Comparison of ENCODE assay signal across 8 cellular contexts in genomic region chr22:23858484-23858815, GRCh38. TPM values are rescaled to one million over a fixed set of nuclear protein-coding genes. Genes with fewer than 3 reads are reported as not detected.
DNase-seq lines count a peak whose midpoint lies in the region; ATAC-seq, FAIRE-seq and TF ChIP-seq lines count a peak whose summit lies in the region.

No MANE protein-coding gene starts in this region.

- H3K9me3 Mint-ChIP-seq in CD8-positive, alpha-beta memory T cell: no peaks in the 10 kb centered on the region

- no peaks in the 10 kb centered on the region for H3K27me3 ChIP-seq in CD8-positive, alpha-beta memory T cell (ENCODE audit: insufficient read depth, low read length, poor library complexity, severe bottlenecking)
- no peaks in the 10 kb centered on the region for H3K27me3 ChIP-seq in Peyer's patch
- no peaks in the 10 kb centered on the region for H3K27me3 ChIP-seq in esophagus muscularis mucosa
- H3K27me3 ChIP-seq in parathyroid adenoma (ENCODE audit: control insufficient read depth, insufficient read depth, low read length): no peaks in the 10 kb centered on the region

- peak overlapping the region; percentile 98 for H2AFZ ChIP-seq in parathyroid adenoma

- ATAC-seq in HG03342 (IDR thresholded peaks at IDR 0.05; ENCODE audit: unreplicated experiment): no peak
- ATAC-seq in GM21390 (IDR thresholded peaks at IDR 0.05; ENCODE audit: unreplicated experiment): no peak

- no peak for FAIRE-seq in GM19239 (lab: Jason Lieb, UNC)

- peaks cover 4 to 8% (median 7%) of the 10 kb centered on the region in 3 donors for H3K36me3 Mint-ChIP-seq in CD8-positive, alpha-beta memory T cell

- H3K4me1 Mint-ChIP-seq in CD8-positive, alpha-beta memory T cell: peaks cover 14 to 24% (median 21%) of the 10 kb centered on the region in 3 donors

- peaks cover 17% of the 10 kb centered on the region for H3K4me1 ChIP-seq in CD8-positive, alpha-beta memory T cell (ENCODE audit: insufficient read depth, low read length)
- H3K4me1 ChIP-seq in Peyer's patch (peaks cover 0 to 8% (median 2%) of the 10 kb centered on the region in 4 donors), esophagus muscularis mucosa (peaks cover 8 to 31% (median 24%) of the 10 kb centered on the region in 4 donors), parathyroid adenoma (no peaks in the 10 kb centered on the region)

- intact Hi-C loops in esophagus muscularis mucosa (cut with DNase I): no loop called here

- H3K36me3 ChIP-seq in CD8-positive, alpha-beta memory T cell (ENCODE audit: insufficient read depth, low read length): no peaks in the 10 kb centered on the region
- no peaks in the 10 kb centered on the region for H3K36me3 ChIP-seq in Peyer's patch
- H3K36me3 ChIP-seq in esophagus muscularis mucosa: peaks cover 0 to 18% (median 11%) of the 10 kb centered on the region in 4 donors
- H3K36me3 ChIP-seq in parathyroid adenoma (ENCODE audit: control insufficient read depth, insufficient read depth, low read length): no peaks in the 10 kb centered on the region

- no peaks in the 10 kb centered on the region for H3K27me3 Mint-ChIP-seq in CD8-positive, alpha-beta memory T cell

- peak overlapping the region; percentile 73 to 97 (median 90) for H3K27ac Mint-ChIP-seq in CD8-positive, alpha-beta memory T cell

- peak overlapping the region; percentile 100 for H3K4me2 ChIP-seq in parathyroid adenoma (ENCODE audit: low read length)

- peaks cover 5% of the 10 kb centered on the region for H3K79me2 ChIP-seq in parathyroid adenoma

- TF ChIP-seq CTCF in Peyer's patch (IDR thresholded peaks at IDR 0.05) (no peak), esophagus muscularis mucosa (IDR thresholded peaks at IDR 0.05) (no peak), parathyroid adenoma (IDR thresholded peaks at IDR 0.05) (no peak)

- TF ChIP-seq EP300 in esophagus muscularis mucosa (IDR thresholded peaks at IDR 0.05): no peak

- no peaks in the 10 kb centered on the region for H3K9me3 ChIP-seq in CD8-positive, alpha-beta memory T cell (ENCODE audit: low read length)
- H3K9me3 ChIP-seq in Peyer's patch (no peaks in the 10 kb centered on the region), esophagus muscularis mucosa (no peaks in the 10 kb centered on the region), parathyroid adenoma (ENCODE audit: control insufficient read depth, low read length) (no peaks in the 10 kb centered on the region)

- CTCF ChIA-PET in CD8-positive, alpha-beta memory T cell (lab: Charles Lee): interaction anchor here (1.0 to 4.8 kb wide), 5 partner anchors 8 to 87 kb away, joined by 3 to 39 read pairs (median 10); partner anchors contain the start of genes MIF and MMP11

- 50% methylated on average over 7 of the region's 7 CpGs for WGBS in esophagus muscularis mucosa

- no peak for TF ChIP-seq POLR2A in Peyer's patch (IDR thresholded peaks at IDR 0.05)
- no peak for TF ChIP-seq POLR2A in esophagus muscularis mucosa (IDR thresholded peaks at IDR 0.05; ENCODE audit: low read depth)

- no peak overlapping the region for H3K9ac ChIP-seq in parathyroid adenoma

- H3K4me3 ChIP-seq in CD8-positive, alpha-beta memory T cell (ENCODE audit: low read length): peak overlapping the region; percentile 82
- H3K4me3 ChIP-seq in Peyer's patch: peak overlapping the region; percentile 40 to 75 (median 68)
- peak overlapping the region; percentile 68 to 77 (median 74) for H3K4me3 ChIP-seq in esophagus muscularis mucosa
- H3K4me3 ChIP-seq in parathyroid adenoma (ENCODE audit: low read depth, low read length): peak overlapping the region; percentile 89

- H3K4me3 Mint-ChIP-seq in CD8-positive, alpha-beta memory T cell: peak overlapping the region; percentile 92 to 98 (median 94)

- DNase-seq in CD8-positive, alpha-beta memory T cell: no peak
- DNase-seq in Peyer's patch (no peak), esophagus muscularis mucosa (ENCODE audit: extremely low spot score) (no peak), NCI-H1436 (lab: John Stamatoyannopoulos, UW) (no peak), GM19239 (ENCODE audit: insufficient read length, low spot score) (no peak)

- POLR2A ChIA-PET in CD8-positive, alpha-beta memory T cell (lab: Charles Lee): interaction anchor here (0.6 to 1.5 kb wide), 3 partner anchors 14 to 36 kb away, joined by 3 to 4 read pairs (median 3); partner anchors contain the start of gene MIF

- H3K27ac ChIP-seq in CD8-positive, alpha-beta memory T cell (ENCODE audit: low read depth, low read length): peak overlapping the region; percentile 73
- H3K27ac ChIP-seq in Peyer's patch (peak overlapping the region; percentile 88 to 98 (median 92)), esophagus muscularis mucosa (replicated peaks in 1 of 4) (peak overlapping the region in 3 of 4 donors; percentile 92 to 96 (median 94)), parathyroid adenoma (no peak overlapping the region)

RNA-seq across cellular contexts. Expression of gene SLC2A11, which starts 0.8 kb away (rescaled TPM):
- total RNA-seq in CD8-positive, alpha-beta memory T cell: 1 to 10 TPM; 7.1 to 9.0 TPM
- 5.2 TPM for polyA plus RNA-seq in CD8-positive, alpha-beta memory T cell
- 10 to 100 TPM in 3 of 4 donors, 1 to 10 TPM in 1; 8.3 to 16.0 (median 14.8) TPM for total RNA-seq in Peyer's patch
- 10 to 100 TPM; 11.6 to 17.4 (median 15.3) TPM for total RNA-seq in esophagus muscularis mucosa

RNA-seq across cellular contexts. Expression of gene DERL3, which starts 19.6 kb away (rescaled TPM):
- total RNA-seq in CD8-positive, alpha-beta memory T cell: 1 to 10 TPM; 5.4 to 5.8 TPM
- polyA plus RNA-seq in CD8-positive, alpha-beta memory T cell: 0.28 TPM
- 10 to 100 TPM in 1 of 4 donors, 1 to 10 TPM in 3; 1.1 to 17.3 (median 3.4) TPM for total RNA-seq in Peyer's patch
- total RNA-seq in esophagus muscularis mucosa: not detected

RNA-seq across cellular contexts. Expression of gene MIF, which starts 35.7 kb away (rescaled TPM):
- total RNA-seq in CD8-positive, alpha-beta memory T cell: 100 to 1,000 TPM; 804 to 830 TPM
- 1,220 TPM for polyA plus RNA-seq in CD8-positive, alpha-beta memory T cell
- total RNA-seq in Peyer's patch (100 to 1,000 TPM in 3 of 4 donors, 10 to 100 TPM in 1; 97.9 to 206 (median 151) TPM), esophagus muscularis mucosa (100 to 1,000 TPM; 158 to 372 (median 263) TPM)
